ENCODE assay signal across 1 cellular context in the genomic region with DNA sequence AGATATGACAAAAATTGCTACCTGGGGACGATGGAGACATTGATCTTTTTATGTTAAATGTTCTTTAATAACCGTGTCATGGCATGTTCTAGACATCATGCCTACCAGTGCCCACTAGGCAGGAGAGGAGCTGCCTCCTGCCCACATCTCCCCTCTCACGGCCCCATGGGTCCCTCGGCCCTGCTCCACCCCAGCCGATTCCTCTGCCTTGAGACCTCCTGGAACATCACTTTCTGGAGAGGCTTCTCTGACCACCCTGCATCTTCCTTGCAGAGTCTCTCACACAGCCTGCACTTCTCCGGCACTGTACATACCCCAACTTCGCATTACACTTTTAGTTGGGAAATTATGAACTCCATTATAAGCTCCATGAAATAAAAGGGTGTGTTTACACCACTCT.
TF ChIP-seq lines count a peak whose summit lies in the region.

No MANE protein-coding gene starts in this region.

TF ChIP-seq in H1, 55 proteins besides CTCF, POLR2A, EP300 and RAD21:
- TF ChIP-seq CBX8 (IDR thresholded peaks at IDR 0.05; ENCODE audit: borderline replicate concordance, low read depth, low read length) (no peak), MAFK (IDR thresholded peaks at IDR 0.05; ENCODE audit: low read depth, low read length) (no peak)
